ENCODE assay signal across 1 cellular context in genomic region chr1:153572569-153573015, GRCh38.
TF ChIP-seq lines count a peak whose summit lies in the region.

No MANE protein-coding gene starts in this region.

TF ChIP-seq in IMR-90, 13 proteins besides CTCF, POLR2A, EP300 and RAD21:
- TF ChIP-seq NFE2L2 (IDR thresholded peaks at IDR 0.05; ENCODE audit: low read depth, low read length): no peak
- no peak for TF ChIP-seq MAZ (IDR thresholded peaks at IDR 0.05; ENCODE audit: borderline replicate concordance, low read depth, low read length)
- TF ChIP-seq BHLHE40 (IDR thresholded peaks at IDR 0.05; ENCODE audit: low read depth, low read length): no peak
- peak; percentile 73 for TF ChIP-seq SMC3 (IDR thresholded peaks at IDR 0.05; ENCODE audit: low read depth, low read length)
- no peak for TF ChIP-seq MAFK (IDR thresholded peaks at IDR 0.05; ENCODE audit: low read depth, low read length)
- TF ChIP-seq ELK1 (IDR thresholded peaks at IDR 0.05; ENCODE audit: borderline replicate concordance, low read depth, low read length): no peak
- peak; percentile 41 for TF ChIP-seq RCOR1 (IDR thresholded peaks at IDR 0.05; ENCODE audit: insufficient replicate concordance, low read length)
- no peak for TF ChIP-seq CHD1 (IDR thresholded peaks at IDR 0.05; ENCODE audit: low read depth, low read length)
- no peak for TF ChIP-seq RFX5 (IDR thresholded peaks at IDR 0.05; ENCODE audit: low read depth, low read length)
- no peak for TF ChIP-seq MXI1 (IDR thresholded peaks at IDR 0.05; ENCODE audit: borderline replicate concordance, low read depth, low read length)
- no peak for TF ChIP-seq USF2 (IDR thresholded peaks at IDR 0.05; ENCODE audit: low read depth, low read length)
- no peak; the same call in 1 of the 2 replicates for TF ChIP-seq CEBPB (IDR thresholded peaks at IDR 0.05; ENCODE audit: low read depth, low read length)
- TF ChIP-seq FOS (IDR thresholded peaks at IDR 0.05; ENCODE audit: low read depth, low read length): peak; percentile 49; the same call in 1 of the 2 replicates
